ENCODE assay signal across 8 cellular contexts in genomic region chr12:14960548-14961465, GRCh38. TPM values are rescaled to one million over a fixed set of nuclear protein-coding genes. Genes with fewer than 3 reads are reported as not detected.
DNase-seq lines count a peak whose midpoint lies in the region; ATAC-seq, FAIRE-seq and TF ChIP-seq lines count a peak whose summit lies in the region.

No MANE protein-coding gene starts in this region.

- peaks cover 8% of the 10 kb centered on the region; the same call in 1 of the 3 replicates for H3K4me1 ChIP-seq in A549
- H3K4me1 ChIP-seq in SJSA1 (replicated peaks) = peaks cover 14% of the 10 kb centered on the region
- no peaks in the 10 kb centered on the region for H3K4me1 ChIP-seq in mucosa of stomach (ENCODE audit: control insufficient read depth, insufficient read depth, low read length)

- POLR2A ChIA-PET in A549 (lab: Yijun Ruan, JAX) = no interaction called here

- FAIRE-seq in A549 (lab: Jason Lieb, UNC) = no peak

- WGBS in A549 (ENCODE audit: missing lambda C conversion rate) = 63% methylated on average over 13 of the region's 13 CpGs

- TF ChIP-seq EP300 in A549 (IDR thresholded peaks at IDR 0.05) = no peak

- H3K9me3 ChIP-seq in A549 = no peaks in the 10 kb centered on the region
- H3K9me3 ChIP-seq in SJSA1 (replicated peaks) = no peaks in the 10 kb centered on the region
- H3K9me3 ChIP-seq in mucosa of stomach (ENCODE audit: control insufficient read depth, low read length) = no peaks in the 10 kb centered on the region

- H3K36me3 ChIP-seq in SJSA1 (no peaks in the 10 kb centered on the region), mucosa of stomach (ENCODE audit: control insufficient read depth, insufficient read depth, low read length) (no peaks in the 10 kb centered on the region)

- ATAC-seq in A549 (peak in 1 of 2 experiments; percentile 65; a peak in 3 of 6 replicates), GM19023 (IDR thresholded peaks at IDR 0.05; ENCODE audit: unreplicated experiment) (peak; percentile 51), HG03108 (IDR thresholded peaks at IDR 0.05; ENCODE audit: unreplicated experiment) (peak; percentile 22)

- no peak for DNase-seq in A549 (ENCODE audit: low read depth in 1 of 2, low spot score in 1 of 2)
- DNase-seq in SJSA1 (ENCODE audit: low read depth in 1 of 2, low spot score in 2 of 2) = peak in 1 of 2 experiments; percentile 21
- peak; percentile 48 for DNase-seq in choroid plexus epithelial cell (ENCODE audit: low read depth)
- no peak for DNase-seq in kidney glomerular epithelial cell (lab: John Stamatoyannopoulos, UW)
- no peak for DNase-seq in NCI-H146 (lab: John Stamatoyannopoulos, UW)

- H3K4me2 ChIP-seq in A549 = peak overlapping the region; percentile 32; the same call in 2 of the 3 replicates

- TF ChIP-seq POLR2A in A549 (IDR thresholded peaks at IDR 0.05; ENCODE audit: low read length) = no peak

- TF ChIP-seq CTCF in A549 (IDR thresholded peaks at IDR 0.05) (no peak), choroid plexus epithelial cell (conservative IDR thresholded peaks at IDR 0.05; ENCODE audit: low read depth, low read length) (no peak)

- no peaks in the 10 kb centered on the region for H3K27me3 ChIP-seq in SJSA1 (replicated peaks)
- no peaks in the 10 kb centered on the region for H3K27me3 ChIP-seq in mucosa of stomach (ENCODE audit: control insufficient read depth, insufficient read depth, low read length)

- H3K4me3 ChIP-seq in A549 = no peak overlapping the region
- H3K4me3 ChIP-seq in SJSA1 = peak overlapping the region; percentile 1; the same call in 1 of the 2 replicates
- H3K4me3 ChIP-seq in choroid plexus epithelial cell (ENCODE audit: low read depth, low read length) = peak overlapping the region; percentile 59
- no peak overlapping the region for H3K4me3 ChIP-seq in mucosa of stomach (ENCODE audit: low read length)

- H3K27ac ChIP-seq in A549 (no peak overlapping the region), SJSA1 (no peak overlapping the region)

- CTCF ChIA-PET in A549 (lab: Yijun Ruan, JAX) = interaction anchor here (1.5 kb wide), 1 partner anchor 34 kb away, joined by 4 read pairs; no protein-coding TSS in a partner anchor

- peak overlapping the region; percentile 57 for H3K9ac ChIP-seq in mucosa of stomach (ENCODE audit: low read length)

- no peak for TF ChIP-seq RAD21 in A549 (conservative IDR thresholded peaks at IDR 0.05 in 1 of 2, IDR thresholded peaks at IDR 0.05 in 1 of 2)

TF ChIP-seq in A549, 52 proteins besides CTCF, POLR2A, EP300 and RAD21:
- no peak for TF ChIP-seq CHD4 (IDR thresholded peaks at IDR 0.05; ENCODE audit: borderline replicate concordance)
- TF ChIP-seq SREBF2 (IDR thresholded peaks at IDR 0.05) = no peak
- no peak for TF ChIP-seq FOSL2 (IDR thresholded peaks at IDR 0.05)
- TF ChIP-seq FOSL2 (CRISPR knock-in tag; IDR thresholded peaks at IDR 0.05) = peak; percentile 19; the same call in 1 of the 2 replicates
- no peak for TF ChIP-seq ZNF302 (CRISPR knock-in tag; IDR thresholded peaks at IDR 0.05)
- no peak for TF ChIP-seq JUN (IDR thresholded peaks at IDR 0.05)

RNA-seq across cellular contexts. Expression of gene ARHGDIB, which starts 0.6 kb away (rescaled TPM):
- 3.5 and 4.1 TPM in 2 replicates for polyA plus RNA-seq in A549 (2011; rRNA removed)
- 2.8 and 3.2 TPM in 2 replicates for polyA plus RNA-seq in A549 (2012; cell fraction: cytosol; rRNA removed)
- polyA plus RNA-seq in A549 (2012; cell fraction: nucleus; rRNA removed) = 0.97 and 2.8 TPM in 2 replicates
- 0.84 to 1.4 TPM (median 1.0 TPM) in 3 replicates for polyA plus RNA-seq in A549 (2017; fragmentation: RNase III; extraction: RNeasy Plus Mini Kit Qiagen cat#74134 plus additional on column Dnase treatment)
- 1.9 and 2.5 TPM in 2 replicates for polyA minus RNA-seq in A549 (2011; rRNA and poly(A)+ RNA removed)
- 50.8 TPM in 2 replicates for total RNA-seq in SJSA1 (2014; rRNA removed; shearing (Covaris generic))

RNA-seq across cellular contexts. Expression of gene PDE6H, which starts 12.0 kb away (rescaled TPM):
- not detected in 2 replicates for polyA plus RNA-seq in A549 (2011; rRNA removed)
- not detected in 2 replicates for polyA plus RNA-seq in A549 (2012; cell fraction: cytosol; rRNA removed)
- polyA plus RNA-seq in A549 (2012; cell fraction: nucleus; rRNA removed) = not detected in 2 replicates
- not detected in 3 replicates for polyA plus RNA-seq in A549 (2017; fragmentation: RNase III; extraction: RNeasy Plus Mini Kit Qiagen cat#74134 plus additional on column Dnase treatment)
- polyA minus RNA-seq in A549 (2011; rRNA and poly(A)+ RNA removed) = not detected in 2 replicates
- not detected in 2 replicates for total RNA-seq in SJSA1 (2014; rRNA removed; shearing (Covaris generic))

RNA-seq across cellular contexts. Expression of gene ERP27, which starts 22.5 kb away (rescaled TPM):
- 0.15 and 0.28 TPM in 2 replicates for polyA plus RNA-seq in A549 (2011; rRNA removed)
- polyA plus RNA-seq in A549 (2012; cell fraction: cytosol; rRNA removed) = not detected in 2 replicates
- polyA plus RNA-seq in A549 (2012; cell fraction: nucleus; rRNA removed) = not detected in 2 replicates
- polyA plus RNA-seq in A549 (2017; fragmentation: RNase III; extraction: RNeasy Plus Mini Kit Qiagen cat#74134 plus additional on column Dnase treatment) = 0.09 TPM in 1 of 3 replicates, not detected in the others
- polyA minus RNA-seq in A549 (2011; rRNA and poly(A)+ RNA removed) = not detected in 2 replicates
- total RNA-seq in SJSA1 (2014; rRNA removed; shearing (Covaris generic)) = not detected in 2 replicates

Comparison
In these comparisons a context has a peak if more than half of its experiments do, and no peak if none do; other contexts are left out.
1. H3K4me3 ChIP-seq: peak in SJSA1 (single experiment) and choroid plexus epithelial cell (single experiment); none in A549 (single experiment) and mucosa of stomach (single experiment).